Comparison of ENCODE assay signal across 20 cellular contexts in genomic region chr2:127054996-127055785, GRCh38. TPM values are rescaled to one million over a fixed set of nuclear protein-coding genes. Genes with fewer than 3 reads are reported as not detected.
DNase-seq lines count a peak whose midpoint lies in the region; ATAC-seq and TF ChIP-seq lines count a peak whose summit lies in the region.
"Had no signal": no experiment of that assay in that cellular context is flagged by ENCODE, and none has a peak within 500 bp of the region (broad histone marks: within the 10 kb centered on the region; RNA-seq: fewer than 3 reads in every experiment).

No MANE protein-coding gene starts in this region.

- peaks cover 34% of the 10 kb centered on the region for H3K36me3 Mint-ChIP-seq in stimulated activated effector memory CD8-positive, alpha-beta T cell treated with anti-CD3 and anti-CD28 coated beads, Interleukin-12 subunit alpha, Interleukin-12 subunit beta, amount 100 ng/mL, for 72 hours

- no peaks in the 10 kb centered on the region for H3K27me3 ChIP-seq in right atrium auricular region
- no peaks in the 10 kb centered on the region for H3K27me3 ChIP-seq in H7 (ENCODE audit: control insufficient read depth, insufficient read depth, low read length)
- no peaks in the 10 kb centered on the region for H3K27me3 ChIP-seq in tibial artery

- no peaks in the 10 kb centered on the region for H3K36me3 ChIP-seq in right atrium auricular region
- no peaks in the 10 kb centered on the region for H3K36me3 ChIP-seq in H7 (replicated peaks; ENCODE audit: control insufficient read depth, insufficient read depth, low read length)
- peaks cover 0 to 51% (median 9%) of the 10 kb centered on the region in 3 donors for H3K36me3 ChIP-seq in tibial artery
- H3K36me3 ChIP-seq: HAP-1 had no signal

- TF ChIP-seq CTCF in right atrium auricular region (IDR thresholded peaks at IDR 0.05) = no peak
- TF ChIP-seq CTCF in tibial artery (IDR thresholded peaks at IDR 0.05) = no peak

- H3K4me3 Mint-ChIP-seq in stimulated activated effector memory CD8-positive, alpha-beta T cell treated with anti-CD3 and anti-CD28 coated beads, Interleukin-12 subunit alpha, Interleukin-12 subunit beta, amount 100 ng/mL, for 72 hours = no peak overlapping the region
- H3K4me3 Mint-ChIP-seq: B cell; CD8-positive, alpha-beta memory T cell had no signal

- H3K27ac ChIP-seq in right atrium auricular region (no peak overlapping the region), tibial artery (no peak overlapping the region)
- H3K27ac ChIP-seq: 22Rv1, RWPE1 had no signal

- H3K4me1 Mint-ChIP-seq in stimulated activated effector memory CD8-positive, alpha-beta T cell treated with anti-CD3 and anti-CD28 coated beads, Interleukin-12 subunit alpha, Interleukin-12 subunit beta, amount 100 ng/mL, for 72 hours = peaks cover 24% of the 10 kb centered on the region
- H3K4me1 Mint-ChIP-seq: B cell had no signal

- H3K4me1 ChIP-seq in right atrium auricular region = peaks cover 0 to 11% of the 10 kb centered on the region in 2 donors
- peaks cover 0 to 3% (median 0%) of the 10 kb centered on the region in 4 donors for H3K4me1 ChIP-seq in tibial artery
- H3K4me1 ChIP-seq: HAP-1 had no signal

- no peaks in the 10 kb centered on the region for H3K9me3 Mint-ChIP-seq in stimulated activated effector memory CD8-positive, alpha-beta T cell treated with anti-CD3 and anti-CD28 coated beads, Interleukin-12 subunit alpha, Interleukin-12 subunit beta, amount 100 ng/mL, for 72 hours
- H3K9me3 Mint-ChIP-seq: CD8-positive, alpha-beta memory T cell had no signal

- intact Hi-C loops in Right ventricle myocardium superior (cut with DNase I) (no loop called here), tibial artery (cut with DNase I; ENCODE audit: low total_unique reads) (no loop called here)

- no peaks in the 10 kb centered on the region for H3K9me3 ChIP-seq in right atrium auricular region
- no peaks in the 10 kb centered on the region for H3K9me3 ChIP-seq in tibial artery
- H3K9me3 ChIP-seq: HAP-1 had no signal

- no peak for ATAC-seq in Right ventricle myocardium superior (ENCODE audit: poor library complexity)
- no peak for ATAC-seq in stimulated activated effector memory CD8-positive, alpha-beta T cell treated with anti-CD3 and anti-CD28 coated beads, Interleukin-12 subunit alpha, Interleukin-12 subunit beta, amount 100 ng/mL, for 72 hours
- no peak for ATAC-seq in HG03342 (IDR thresholded peaks at IDR 0.05; ENCODE audit: unreplicated experiment)
- ATAC-seq: K562, PC-3 had no signal

- DNase-seq in Right ventricle myocardium superior = peak; percentile 41
- no peak for DNase-seq in right atrium auricular region (ENCODE audit: low spot score)
- DNase-seq in H7 = peak; percentile 54
- peak; percentile 33 for DNase-seq in myocyte (ENCODE audit: low read depth)
- no peak for DNase-seq in stimulated activated effector memory CD8-positive, alpha-beta T cell treated with anti-CD3 and anti-CD28 coated beads, Interleukin-12 subunit alpha, Interleukin-12 subunit beta, amount 100 ng/mL, for 72 hours (ENCODE audit: low spot score in 2 of 2)
- DNase-seq in effector CD4-positive, alpha-beta T cell = no peak
- DNase-seq in tibial artery = no peak
- DNase-seq: DMS79, NCI-H1436 treated with DMSO at 0.1 percent for 48 hours, NCI-H2081 treated with DMSO at 0.1 percent for 48 hours, NCI-H510A, NCI-H82, PC-3 had no signal

- peak overlapping the region; percentile 40 for H3K27ac Mint-ChIP-seq in stimulated activated effector memory CD8-positive, alpha-beta T cell treated with anti-CD3 and anti-CD28 coated beads, Interleukin-12 subunit alpha, Interleukin-12 subunit beta, amount 100 ng/mL, for 72 hours
- H3K27ac Mint-ChIP-seq: B cell had no signal

- H3K4me3 ChIP-seq in right atrium auricular region (no peak overlapping the region), H7 (ENCODE audit: insufficient read depth, low read depth, low read length) (no peak overlapping the region), tibial artery (no peak overlapping the region)
- H3K4me3 ChIP-seq: HAP-1, K562 had no signal

RNA-seq across cellular contexts. Expression of gene BIN1, which starts 51.8 kb away (rescaled TPM):
- total RNA-seq in Right ventricle myocardium superior (15.7 TPM), right atrium auricular region (10 to 100 TPM in 1 of 2 donors, 1 to 10 TPM in 1; 7.6 to 15.3 TPM), myocyte (3,190 and 3,208 TPM in 2 replicates)
- 26.0 and 31.6 TPM in 2 replicates for total RNA-seq in H7 (2014; rRNA removed; shearing (Covaris generic))
- 771 TPM for polyA plus RNA-seq in myocyte (2012)

Comparison
In these comparisons a context has a peak if more than half of its experiments do, and no peak if none do; other contexts are left out.
1. DNase-seq: peak in Right ventricle myocardium superior (single experiment), H7 (single experiment) and myocyte (single experiment); none in right atrium auricular region (single experiment), stimulated activated effector memory CD8-positive, alpha-beta T cell treated with anti-CD3 and anti-CD28 coated beads, Interleukin-12 subunit alpha, Interleukin-12 subunit beta, amount 100 ng/mL, for 72 hours (0 of 2), effector CD4-positive, alpha-beta T cell (single experiment) and tibial artery (0 of 2).
2. RNA of gene BIN1, which starts 51.8 kb away (total RNA-seq): 3,190 to 3,208 TPM in myocyte; 26.0 to 31.6 TPM in H7, 15.7 TPM in Right ventricle myocardium superior (single experiment) and 7.6 to 15.3 TPM in right atrium auricular region; every median in the first group is over 10 times any median in the second.